Comparison of ENCODE assay signal across 8 cellular contexts in genomic region chr6:135938588-135939215, GRCh38.
DNase-seq lines count a peak whose midpoint lies in the region; ATAC-seq and TF ChIP-seq lines count a peak whose summit lies in the region.

No MANE protein-coding gene starts in this region.

- H3K27ac ChIP-seq in mesenchymal stem cell (ENCODE audit: low read length, poor library complexity, severe bottlenecking) = no peak overlapping the region

- no peak overlapping the region for H4K8ac ChIP-seq in mesenchymal stem cell (ENCODE audit: low read length)

- H3K4me3 Mint-ChIP-seq in activated CD8-positive, alpha-beta T cell treated with anti-CD3 and anti-CD28 coated beads for 36 hours = no peak overlapping the region

- H4K91ac ChIP-seq in mesenchymal stem cell (ENCODE audit: low read length) = no peak overlapping the region

- no peaks in the 10 kb centered on the region for H3K79me1 ChIP-seq in mesenchymal stem cell (replicated peaks; ENCODE audit: low read length, poor library complexity, severe bottlenecking)

- no peak overlapping the region for H2AFZ ChIP-seq in mesenchymal stem cell (ENCODE audit: low read depth, low read length)

- peak overlapping the region; percentile 82 for H3K9ac ChIP-seq in mesenchymal stem cell (ENCODE audit: low read length)

- no peaks in the 10 kb centered on the region for H3K9me3 ChIP-seq in mesenchymal stem cell (ENCODE audit: control insufficient read depth, low read length)

- no peak overlapping the region for H3K4me2 ChIP-seq in mesenchymal stem cell (ENCODE audit: low read length, poor library complexity, severe bottlenecking)

- CTCF ChIA-PET in activated CD8-positive, alpha-beta T cell treated with anti-CD3 and anti-CD28 coated beads for 36 hours (lab: Charles Lee) = interaction anchor here (2.5 kb wide), 1 partner anchor 9 kb away, joined by 6 read pairs; no protein-coding TSS in a partner anchor

- no peak overlapping the region for H3K14ac ChIP-seq in mesenchymal stem cell (ENCODE audit: low read length in 2 of 2)

- no peak overlapping the region for H2BK12ac ChIP-seq in mesenchymal stem cell (ENCODE audit: low read length in 2 of 2)

- no peak overlapping the region for H2BK120ac ChIP-seq in mesenchymal stem cell (ENCODE audit: low read depth, low read length)

- H3K18ac ChIP-seq in mesenchymal stem cell (ENCODE audit: low read depth in 1 of 2, low read length in 2 of 2) = no peak overlapping the region

- no peaks in the 10 kb centered on the region for H3K27me3 Mint-ChIP-seq in activated CD8-positive, alpha-beta T cell treated with anti-CD3 and anti-CD28 coated beads for 36 hours

- peak; percentile 23 for TF ChIP-seq CTCF in NB4 (IDR thresholded peaks at IDR 0.05; ENCODE audit: low read depth, low read length)
- peak; percentile 63 for TF ChIP-seq CTCF in choroid plexus epithelial cell (conservative IDR thresholded peaks at IDR 0.05; ENCODE audit: low read depth, low read length)
- TF ChIP-seq CTCF in activated CD8-positive, alpha-beta T cell treated with anti-CD3 and anti-CD28 coated beads for 36 hours (IDR thresholded peaks at IDR 0.05) = no peak

- no peaks in the 10 kb centered on the region for H3K27me3 ChIP-seq in mesenchymal stem cell (ENCODE audit: control insufficient read depth in 1 of 2, insufficient read depth in 1 of 2, low read length in 2 of 2)

- H3K27ac Mint-ChIP-seq in activated CD8-positive, alpha-beta T cell treated with anti-CD3 and anti-CD28 coated beads for 36 hours = no peak overlapping the region

- H2BK5ac ChIP-seq in mesenchymal stem cell (ENCODE audit: low read depth, low read length, poor library complexity, severe bottlenecking) = no peak overlapping the region

- no peaks in the 10 kb centered on the region for H3K36me3 ChIP-seq in mesenchymal stem cell (ENCODE audit: control insufficient read depth in 1 of 2, insufficient read depth in 2 of 2, low read depth in 1 of 2, low read length in 2 of 2)

- no peak overlapping the region for H2AK5ac ChIP-seq in mesenchymal stem cell (ENCODE audit: low read length, severe bottlenecking)

- peak; percentile 11 for DNase-seq in COLO829 (ENCODE audit: low spot score)
- peak; percentile 34 for DNase-seq in NB4 (ENCODE audit: low read depth)
- peak; percentile 78 for DNase-seq in choroid plexus epithelial cell (ENCODE audit: low read depth)
- DNase-seq in mesenchymal stem cell = peak; percentile 32
- no peak for DNase-seq in activated CD8-positive, alpha-beta memory T cell treated with anti-CD3 and anti-CD28 coated beads, Interleukin-2, amount 50 U/mL, for 4 hours
- DNase-seq in activated CD8-positive, alpha-beta T cell treated with anti-CD3 and anti-CD28 coated beads for 36 hours = no peak

- H3K9me3 Mint-ChIP-seq in activated CD8-positive, alpha-beta T cell treated with anti-CD3 and anti-CD28 coated beads for 36 hours = no peaks in the 10 kb centered on the region

- peaks cover 4% of the 10 kb centered on the region for H3K4me1 ChIP-seq in mesenchymal stem cell (ENCODE audit: control insufficient read depth, insufficient read depth, low read depth, low read length)

- no peaks in the 10 kb centered on the region for H3K36me3 Mint-ChIP-seq in activated CD8-positive, alpha-beta T cell treated with anti-CD3 and anti-CD28 coated beads for 36 hours (ENCODE audit: low read depth)

- H3K23ac ChIP-seq in mesenchymal stem cell (ENCODE audit: low read length in 2 of 2) = no peak overlapping the region

- intact Hi-C loops in activated CD8-positive, alpha-beta T cell treated with anti-CD3 and anti-CD28 coated beads for 36 hours (cut with micrococcal nuclease) = no loop called here

- POLR2A ChIA-PET in activated CD8-positive, alpha-beta T cell treated with anti-CD3 and anti-CD28 coated beads for 36 hours (lab: Charles Lee) = interaction anchor here (0.6 kb wide), 1 partner anchor 274 kb away, joined by 3 read pairs; no protein-coding TSS in a partner anchor

- no peak overlapping the region for H3K4me3 ChIP-seq in NB4 (ENCODE audit: low read depth, low read length)
- no peak overlapping the region for H3K4me3 ChIP-seq in choroid plexus epithelial cell (ENCODE audit: low read depth, low read length)
- H3K4me3 ChIP-seq in mesenchymal stem cell (ENCODE audit: insufficient read depth in 1 of 2, low read depth in 1 of 2, low read length in 2 of 2) = peak overlapping the region in 1 of 2 experiments; percentile 64

- H2BK15ac ChIP-seq in mesenchymal stem cell (ENCODE audit: low read depth, poor library complexity, severe bottlenecking) = no peak overlapping the region

- ATAC-seq in GM19452 (IDR thresholded peaks at IDR 0.05; ENCODE audit: unreplicated experiment) (no peak), GM18868 (IDR thresholded peaks at IDR 0.05; ENCODE audit: unreplicated experiment) (no peak)
- no peak for ATAC-seq in activated CD8-positive, alpha-beta T cell treated with anti-CD3 and anti-CD28 coated beads for 36 hours

- WGBS in mesenchymal stem cell = 75% methylated on average over 9 of the region's 10 CpGs

- no peaks in the 10 kb centered on the region for H3K4me1 Mint-ChIP-seq in activated CD8-positive, alpha-beta T cell treated with anti-CD3 and anti-CD28 coated beads for 36 hours (ENCODE audit: low read depth)

- H3K4ac ChIP-seq in mesenchymal stem cell (ENCODE audit: low read depth in 1 of 2, low read length in 2 of 2) = no peak overlapping the region

- TF ChIP-seq POLR2A in NB4 (IDR thresholded peaks at IDR 0.05; ENCODE audit: extremely low read depth, insufficient read length) = no peak

Comparison
In these comparisons a context has a peak if more than half of its experiments do, and no peak if none do; other contexts are left out.
1. DNase-seq: peak in COLO829 (single experiment), NB4 (single experiment), choroid plexus epithelial cell (single experiment) and mesenchymal stem cell (single experiment); none in activated CD8-positive, alpha-beta memory T cell treated with anti-CD3 and anti-CD28 coated beads, Interleukin-2, amount 50 U/mL, for 4 hours (single experiment) and activated CD8-positive, alpha-beta T cell treated with anti-CD3 and anti-CD28 coated beads for 36 hours (single experiment).